Comparison of ENCODE assay signal across 1 cellular context in genomic region chr2:26735883-26736588, GRCh38.
A peak's percentile ranks its signal among the peaks of the same experiment; 100 is the strongest.
TF ChIP-seq lines count a peak whose summit lies in the region.

No MANE protein-coding gene starts in this region.

TF ChIP-seq in HepG2, 621 proteins besides CTCF, POLR2A, EP300 and RAD21 (continued from another document and continues in another):
- TF ChIP-seq ZGPAT (CRISPR knock-in tag; IDR thresholded peaks at IDR 0.05) (peak; percentile 36; the same call in 1 of the 2 replicates), HOXD1 (CRISPR knock-in tag; IDR thresholded peaks at IDR 0.05) (no peak), HIC2 (CRISPR knock-in tag; IDR thresholded peaks at IDR 0.05; ENCODE audit: low read depth) (peak; percentile 84; the same call in 1 of the 2 replicates), ZNF431 (CRISPR knock-in tag; IDR thresholded peaks at IDR 0.05; ENCODE audit: borderline replicate concordance, low read depth) (0 out of 2 replicates have a peak, but pooled peaks have one; percentile 20), JUN (CRISPR knock-in tag; IDR thresholded peaks at IDR 0.05) (no peak; the same call in 1 of the 2 replicates), SP4 (CRISPR knock-in tag; IDR thresholded peaks at IDR 0.05) (0 out of 2 replicates have a peak, but pooled peaks have one; percentile 18), ZNF644 (CRISPR knock-in tag; IDR thresholded peaks at IDR 0.05; ENCODE audit: low read depth) (no peak), SNAI1 (CRISPR knock-in tag; IDR thresholded peaks at IDR 0.05; ENCODE audit: borderline replicate concordance) (no peak), PHF21A (CRISPR knock-in tag; IDR thresholded peaks at IDR 0.05) (peak; percentile 38; the same call in 1 of the 2 replicates), ZNF331 (CRISPR knock-in tag; IDR thresholded peaks at IDR 0.05) (no peak), ZNF781 (CRISPR knock-in tag; IDR thresholded peaks at IDR 0.05; ENCODE audit: borderline replicate concordance, not compliant biosample characterization) (no peak), POGZ (CRISPR knock-in tag; IDR thresholded peaks at IDR 0.05) (peak; percentile 70), KDM3A (CRISPR knock-in tag; IDR thresholded peaks at IDR 0.05; ENCODE audit: low read depth) (no peak), ZNF34 (CRISPR knock-in tag; IDR thresholded peaks at IDR 0.05; ENCODE audit: borderline replicate concordance) (no peak), ARNTL (CRISPR knock-in tag; IDR thresholded peaks at IDR 0.05) (peak; percentile 86)
- TF ChIP-seq, protein P1, sequence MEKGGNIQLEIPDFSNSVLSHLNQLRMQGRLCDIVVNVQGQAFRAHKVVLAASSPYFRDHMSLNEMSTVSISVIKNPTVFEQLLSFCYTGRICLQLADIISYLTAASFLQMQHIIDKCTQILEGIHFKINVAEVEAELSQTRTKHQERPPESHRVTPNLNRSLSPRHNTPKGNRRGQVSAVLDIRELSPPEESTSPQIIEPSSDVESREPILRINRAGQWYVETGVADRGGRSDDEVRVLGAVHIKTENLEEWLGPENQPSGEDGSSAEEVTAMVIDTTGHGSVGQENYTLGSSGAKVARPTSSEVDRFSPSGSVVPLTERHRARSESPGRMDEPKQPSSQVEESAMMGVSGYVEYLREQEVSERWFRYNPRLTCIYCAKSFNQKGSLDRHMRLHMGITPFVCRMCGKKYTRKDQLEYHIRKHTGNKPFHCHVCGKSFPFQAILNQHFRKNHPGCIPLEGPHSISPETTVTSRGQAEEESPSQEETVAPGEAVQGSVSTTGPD (CRISPR knock-in tag; IDR thresholded peaks at IDR 0.05): no peak
- TF ChIP-seq, protein P2, sequence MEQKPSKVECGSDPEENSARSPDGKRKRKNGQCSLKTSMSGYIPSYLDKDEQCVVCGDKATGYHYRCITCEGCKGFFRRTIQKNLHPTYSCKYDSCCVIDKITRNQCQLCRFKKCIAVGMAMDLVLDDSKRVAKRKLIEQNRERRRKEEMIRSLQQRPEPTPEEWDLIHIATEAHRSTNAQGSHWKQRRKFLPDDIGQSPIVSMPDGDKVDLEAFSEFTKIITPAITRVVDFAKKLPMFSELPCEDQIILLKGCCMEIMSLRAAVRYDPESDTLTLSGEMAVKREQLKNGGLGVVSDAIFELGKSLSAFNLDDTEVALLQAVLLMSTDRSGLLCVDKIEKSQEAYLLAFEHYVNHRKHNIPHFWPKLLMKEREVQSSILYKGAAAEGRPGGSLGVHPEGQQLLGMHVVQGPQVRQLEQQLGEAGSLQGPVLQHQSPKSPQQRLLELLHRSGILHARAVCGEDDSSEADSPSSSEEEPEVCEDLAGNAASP (CRISPR knock-in tag; IDR thresholded peaks at IDR 0.05; ENCODE audit: borderline replicate concordance): peak; percentile 59; the same call in 1 of the 2 replicates
- TF ChIP-seq, protein P3, sequence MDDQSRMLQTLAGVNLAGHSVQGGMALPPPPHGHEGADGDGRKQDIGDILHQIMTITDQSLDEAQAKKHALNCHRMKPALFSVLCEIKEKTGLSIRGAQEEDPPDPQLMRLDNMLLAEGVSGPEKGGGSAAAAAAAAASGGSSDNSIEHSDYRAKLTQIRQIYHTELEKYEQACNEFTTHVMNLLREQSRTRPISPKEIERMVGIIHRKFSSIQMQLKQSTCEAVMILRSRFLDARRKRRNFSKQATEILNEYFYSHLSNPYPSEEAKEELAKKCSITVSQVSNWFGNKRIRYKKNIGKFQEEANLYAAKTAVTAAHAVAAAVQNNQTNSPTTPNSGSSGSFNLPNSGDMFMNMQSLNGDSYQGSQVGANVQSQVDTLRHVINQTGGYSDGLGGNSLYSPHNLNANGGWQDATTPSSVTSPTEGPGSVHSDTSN (CRISPR knock-in tag; IDR thresholded peaks at IDR 0.05; ENCODE audit: borderline replicate concordance): no peak
- TF ChIP-seq, protein P4, sequence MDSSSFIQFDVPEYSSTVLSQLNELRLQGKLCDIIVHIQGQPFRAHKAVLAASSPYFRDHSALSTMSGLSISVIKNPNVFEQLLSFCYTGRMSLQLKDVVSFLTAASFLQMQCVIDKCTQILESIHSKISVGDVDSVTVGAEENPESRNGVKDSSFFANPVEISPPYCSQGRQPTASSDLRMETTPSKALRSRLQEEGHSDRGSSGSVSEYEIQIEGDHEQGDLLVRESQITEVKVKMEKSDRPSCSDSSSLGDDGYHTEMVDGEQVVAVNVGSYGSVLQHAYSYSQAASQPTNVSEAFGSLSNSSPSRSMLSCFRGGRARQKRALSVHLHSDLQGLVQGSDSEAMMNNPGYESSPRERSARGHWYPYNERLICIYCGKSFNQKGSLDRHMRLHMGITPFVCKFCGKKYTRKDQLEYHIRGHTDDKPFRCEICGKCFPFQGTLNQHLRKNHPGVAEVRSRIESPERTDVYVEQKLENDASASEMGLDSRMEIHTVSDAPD (CRISPR knock-in tag; IDR thresholded peaks at IDR 0.05): no peak
- TF ChIP-seq, protein P5, sequence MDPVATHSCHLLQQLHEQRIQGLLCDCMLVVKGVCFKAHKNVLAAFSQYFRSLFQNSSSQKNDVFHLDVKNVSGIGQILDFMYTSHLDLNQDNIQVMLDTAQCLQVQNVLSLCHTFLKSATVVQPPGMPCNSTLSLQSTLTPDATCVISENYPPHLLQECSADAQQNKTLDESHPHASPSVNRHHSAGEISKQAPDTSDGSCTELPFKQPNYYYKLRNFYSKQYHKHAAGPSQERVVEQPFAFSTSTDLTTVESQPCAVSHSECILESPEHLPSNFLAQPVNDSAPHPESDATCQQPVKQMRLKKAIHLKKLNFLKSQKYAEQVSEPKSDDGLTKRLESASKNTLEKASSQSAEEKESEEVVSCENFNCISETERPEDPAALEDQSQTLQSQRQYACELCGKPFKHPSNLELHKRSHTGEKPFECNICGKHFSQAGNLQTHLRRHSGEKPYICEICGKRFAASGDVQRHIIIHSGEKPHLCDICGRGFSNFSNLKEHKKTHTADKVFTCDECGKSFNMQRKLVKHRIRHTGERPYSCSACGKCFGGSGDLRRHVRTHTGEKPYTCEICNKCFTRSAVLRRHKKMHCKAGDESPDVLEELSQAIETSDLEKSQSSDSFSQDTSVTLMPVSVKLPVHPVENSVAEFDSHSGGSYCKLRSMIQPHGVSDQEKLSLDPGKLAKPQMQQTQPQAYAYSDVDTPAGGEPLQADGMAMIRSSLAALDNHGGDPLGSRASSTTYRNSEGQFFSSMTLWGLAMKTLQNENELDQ (CRISPR knock-in tag; IDR thresholded peaks at IDR 0.05; ENCODE audit: borderline replicate concordance): no peak
- TF ChIP-seq, protein P6, sequence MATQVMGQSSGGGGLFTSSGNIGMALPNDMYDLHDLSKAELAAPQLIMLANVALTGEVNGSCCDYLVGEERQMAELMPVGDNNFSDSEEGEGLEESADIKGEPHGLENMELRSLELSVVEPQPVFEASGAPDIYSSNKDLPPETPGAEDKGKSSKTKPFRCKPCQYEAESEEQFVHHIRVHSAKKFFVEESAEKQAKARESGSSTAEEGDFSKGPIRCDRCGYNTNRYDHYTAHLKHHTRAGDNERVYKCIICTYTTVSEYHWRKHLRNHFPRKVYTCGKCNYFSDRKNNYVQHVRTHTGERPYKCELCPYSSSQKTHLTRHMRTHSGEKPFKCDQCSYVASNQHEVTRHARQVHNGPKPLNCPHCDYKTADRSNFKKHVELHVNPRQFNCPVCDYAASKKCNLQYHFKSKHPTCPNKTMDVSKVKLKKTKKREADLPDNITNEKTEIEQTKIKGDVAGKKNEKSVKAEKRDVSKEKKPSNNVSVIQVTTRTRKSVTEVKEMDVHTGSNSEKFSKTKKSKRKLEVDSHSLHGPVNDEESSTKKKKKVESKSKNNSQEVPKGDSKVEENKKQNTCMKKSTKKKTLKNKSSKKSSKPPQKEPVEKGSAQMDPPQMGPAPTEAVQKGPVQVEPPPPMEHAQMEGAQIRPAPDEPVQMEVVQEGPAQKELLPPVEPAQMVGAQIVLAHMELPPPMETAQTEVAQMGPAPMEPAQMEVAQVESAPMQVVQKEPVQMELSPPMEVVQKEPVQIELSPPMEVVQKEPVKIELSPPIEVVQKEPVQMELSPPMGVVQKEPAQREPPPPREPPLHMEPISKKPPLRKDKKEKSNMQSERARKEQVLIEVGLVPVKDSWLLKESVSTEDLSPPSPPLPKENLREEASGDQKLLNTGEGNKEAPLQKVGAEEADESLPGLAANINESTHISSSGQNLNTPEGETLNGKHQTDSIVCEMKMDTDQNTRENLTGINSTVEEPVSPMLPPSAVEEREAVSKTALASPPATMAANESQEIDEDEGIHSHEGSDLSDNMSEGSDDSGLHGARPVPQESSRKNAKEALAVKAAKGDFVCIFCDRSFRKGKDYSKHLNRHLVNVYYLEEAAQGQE (IDR thresholded peaks at IDR 0.05; ENCODE audit: borderline replicate concordance in 1 of 2, low read depth in 1 of 2, low read length in 2 of 2): no peak; a peak in 1 of 4 replicates
- TF ChIP-seq, protein P7, sequence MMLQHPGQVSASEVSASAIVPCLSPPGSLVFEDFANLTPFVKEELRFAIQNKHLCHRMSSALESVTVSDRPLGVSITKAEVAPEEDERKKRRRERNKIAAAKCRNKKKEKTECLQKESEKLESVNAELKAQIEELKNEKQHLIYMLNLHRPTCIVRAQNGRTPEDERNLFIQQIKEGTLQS (CRISPR knock-in tag; IDR thresholded peaks at IDR 0.05): no peak
- TF ChIP-seq, protein P8, sequence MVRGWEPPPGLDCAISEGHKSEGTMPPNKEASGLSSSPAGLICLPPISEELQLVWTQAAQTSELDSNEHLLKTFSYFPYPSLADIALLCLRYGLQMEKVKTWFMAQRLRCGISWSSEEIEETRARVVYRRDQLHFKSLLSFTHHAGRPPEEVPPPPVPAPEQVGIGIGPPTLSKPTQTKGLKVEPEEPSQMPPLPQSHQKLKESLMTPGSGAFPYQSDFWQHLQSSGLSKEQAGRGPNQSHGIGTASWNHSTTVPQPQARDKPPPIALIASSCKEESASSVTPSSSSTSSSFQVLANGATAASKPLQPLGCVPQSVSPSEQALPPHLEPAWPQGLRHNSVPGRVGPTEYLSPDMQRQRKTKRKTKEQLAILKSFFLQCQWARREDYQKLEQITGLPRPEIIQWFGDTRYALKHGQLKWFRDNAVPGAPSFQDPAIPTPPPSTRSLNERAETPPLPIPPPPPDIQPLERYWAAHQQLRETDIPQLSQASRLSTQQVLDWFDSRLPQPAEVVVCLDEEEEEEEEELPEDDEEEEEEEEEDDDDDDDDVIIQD (CRISPR knock-in tag; IDR thresholded peaks at IDR 0.05; ENCODE audit: low read depth): peak; percentile 71; the same call in 1 of the 2 replicates
